1 cellular context compared by ENCODE assay signal in the genomic region with DNA sequence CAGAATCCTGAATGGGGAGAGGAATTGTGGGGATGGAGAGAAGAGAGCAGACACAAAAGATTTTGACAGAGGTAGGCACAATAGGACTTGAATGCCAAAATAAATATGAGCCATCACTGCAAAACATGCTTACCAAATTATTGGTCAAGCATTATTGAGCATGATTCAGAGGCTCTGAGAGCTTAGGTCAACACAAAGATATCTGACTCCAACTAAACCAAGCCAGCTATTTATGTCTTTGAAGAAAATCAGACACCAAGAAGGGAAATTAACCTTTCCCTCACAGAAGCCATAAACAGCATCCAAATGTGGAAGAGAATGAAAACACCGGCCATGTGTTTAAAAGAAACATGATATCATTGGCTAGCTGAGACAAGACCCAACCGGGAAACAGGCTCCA.
TF ChIP-seq lines count a peak whose summit lies in the region.

No MANE protein-coding gene starts in this region.

TF ChIP-seq in IMR-90, 13 proteins besides CTCF, POLR2A, EP300 and RAD21 (continued from another document):
- TF ChIP-seq, protein P1, sequence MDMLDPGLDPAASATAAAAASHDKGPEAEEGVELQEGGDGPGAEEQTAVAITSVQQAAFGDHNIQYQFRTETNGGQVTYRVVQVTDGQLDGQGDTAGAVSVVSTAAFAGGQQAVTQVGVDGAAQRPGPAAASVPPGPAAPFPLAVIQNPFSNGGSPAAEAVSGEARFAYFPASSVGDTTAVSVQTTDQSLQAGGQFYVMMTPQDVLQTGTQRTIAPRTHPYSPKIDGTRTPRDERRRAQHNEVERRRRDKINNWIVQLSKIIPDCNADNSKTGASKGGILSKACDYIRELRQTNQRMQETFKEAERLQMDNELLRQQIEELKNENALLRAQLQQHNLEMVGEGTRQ (IDR thresholded peaks at IDR 0.05; ENCODE audit: low read depth, low read length), result no peak
- no peak for TF ChIP-seq FOS (IDR thresholded peaks at IDR 0.05; ENCODE audit: low read depth, low read length)
- TF ChIP-seq CHD1 (IDR thresholded peaks at IDR 0.05; ENCODE audit: low read depth, low read length), result no peak
